Comparison of ENCODE assay signal across 16 cellular contexts in genomic region chr4:7652451-7652871, GRCh38.
A peak's percentile ranks its signal among the peaks of the same experiment; 100 is the strongest.
DNase-seq lines count a peak whose midpoint lies in the region; ATAC-seq and TF ChIP-seq lines count a peak whose summit lies in the region.
"Had no signal": no experiment of that assay in that cellular context is flagged by ENCODE, and none has a peak within 500 bp of the region (broad histone marks: within the 10 kb centered on the region; RNA-seq: fewer than 3 reads in every experiment).

No MANE protein-coding gene starts in this region.

- in situ Hi-C loops in mammary epithelial cell (cut with MboI; ENCODE audit: low sequenced_read_pairs in 2 of 2): no loop called here

- H3K27me3 ChIP-seq in mammary epithelial cell (ENCODE audit: insufficient read depth, low read length): no peaks in the 10 kb centered on the region
- peaks cover 11% of the 10 kb centered on the region for H3K27me3 ChIP-seq in lower lobe of right lung (ENCODE audit: low read depth)
- H3K27me3 ChIP-seq in SK-N-SH (ENCODE audit: insufficient read depth): no peaks in the 10 kb centered on the region

- peak overlapping the region; percentile 58 for H3K4me3 Mint-ChIP-seq in type B pancreatic cell
- H3K4me3 Mint-ChIP-seq: activated naive CD4-positive, alpha-beta T cell treated with anti-CD3 and anti-CD28 coated beads, Interleukin-2, amount 10 ng/mL, durations not matched to agents 7 days and 5 days had no signal

- no peak for TF ChIP-seq EP300 in SK-N-SH (IDR thresholded peaks at IDR 0.05; ENCODE audit: borderline replicate concordance in 1 of 2, low read depth in 1 of 2, low read length in 1 of 2)

- peak overlapping the region; percentile 94 for H3K27ac Mint-ChIP-seq in type B pancreatic cell
- H3K27ac Mint-ChIP-seq: activated naive CD4-positive, alpha-beta T cell treated with anti-CD3 and anti-CD28 coated beads, Interleukin-2, amount 10 ng/mL, durations not matched to agents 7 days and 5 days; T-helper 17 cell had no signal

- peaks cover 6% of the 10 kb centered on the region for H3K27me3 Mint-ChIP-seq in type B pancreatic cell

- peaks cover 43% of the 10 kb centered on the region for H3K4me1 Mint-ChIP-seq in type B pancreatic cell (ENCODE audit: unreplicated experiment)

- H3K36me3 Mint-ChIP-seq in type B pancreatic cell: no peaks in the 10 kb centered on the region
- H3K36me3 Mint-ChIP-seq: activated naive CD4-positive, alpha-beta T cell treated with anti-CD3 and anti-CD28 coated beads, Interleukin-2, amount 10 ng/mL, durations not matched to agents 7 days and 5 days had no signal

- intact Hi-C loops in mammary epithelial cell (cut with micrococcal nuclease) (loop anchor here (5.0 kb wide), 3 partner anchors 105 to 460 kb away; partner anchors contain the start of gene SORCS2), lower lobe of right lung (cut with DNase I) (no loop called here)

- H3K9me3 Mint-ChIP-seq in type B pancreatic cell: no peaks in the 10 kb centered on the region
- H3K9me3 Mint-ChIP-seq: activated naive CD4-positive, alpha-beta T cell treated with anti-CD3 and anti-CD28 coated beads, Interleukin-2, amount 10 ng/mL, durations not matched to agents 7 days and 5 days had no signal

- H3K9ac ChIP-seq in mammary epithelial cell (ENCODE audit: insufficient read depth, low read length) (peak overlapping the region; percentile 51), SK-N-SH (no peak overlapping the region)

- H3F3A ChIP-seq in SK-N-SH (replicated peaks; ENCODE audit: insufficient read depth): peaks cover 6% of the 10 kb centered on the region

- no peak for ATAC-seq in lower lobe of right lung
- ATAC-seq in HG02588 (IDR thresholded peaks at IDR 0.05; ENCODE audit: unreplicated experiment): no peak
- ATAC-seq: activated CD4-positive, CD25-positive, alpha-beta regulatory T cell treated with anti-CD3 and anti-CD28 coated beads, Interleukin-2, amount 50 U/mL, for 24 hours; T-helper 17 cell had no signal

- WGBS in mammary epithelial cell (ENCODE audit: low coverage, missing lambda C conversion rate): 52% methylated on average over 6 of the region's 8 CpGs
- WGBS in SK-N-SH (ENCODE audit: low lambda C conversion rate): 100% methylated on average over 1 of the region's 8 CpGs

- DNase-seq in stimulated activated CD8-positive, alpha-beta memory T cell treated with anti-CD3 and anti-CD28 coated beads, Interleukin-12 subunit alpha, Interleukin-12 subunit beta, amount 100 ng/mL, for 1 hour (ENCODE audit: low read depth): peak; percentile 6
- DNase-seq in stimulated activated CD8-positive, alpha-beta memory T cell treated with anti-CD3 and anti-CD28 coated beads, Interleukin-4, amount 100 ng/mL, for 48 hours: no peak
- DNase-seq in mammary epithelial cell (no peak), lower lobe of right lung (peak; percentile 43), type B pancreatic cell (ENCODE audit: extremely low spot score, unreplicated experiment) (no peak), SK-N-SH (no peak), GM10266 (ENCODE audit: extremely low spot score) (no peak)
- DNase-seq: activated naive CD4-positive, alpha-beta T cell treated with anti-CD3 and anti-CD28 coated beads, Interleukin-2, amount 10 ng/mL, durations not matched to agents 7 days and 5 days; EL; head of caudate nucleus; NCI-H1694 treated with DMSO at 0.1 percent for 48 hours; NCI-H2227 treated with DMSO at 0.1 percent for 48 hours; SHP77 treated with DMSO at 0.1 percent for 48 hours; T-helper 17 cell had no signal

- dilution Hi-C loops in mammary epithelial cell (cut with HindIII; ENCODE audit: low sequenced_read_pairs): no loop called here

- H3K4me2 ChIP-seq in mammary epithelial cell (ENCODE audit: insufficient read depth, low read depth, low read length) (peak overlapping the region; percentile 40), SK-N-SH (no peak overlapping the region)

- CTCF ChIA-PET in mammary epithelial cell (lab: Charles Lee; ENCODE audit: low non-redundant PET) (no interaction called here), SK-N-SH (lab: Yijun Ruan, JAX) (interaction anchor here (1.2 kb wide), 1 partner anchor 317 kb away, joined by 3 read pairs; no protein-coding TSS in a partner anchor)

- H4K20me1 ChIP-seq in mammary epithelial cell (ENCODE audit: insufficient read depth, low read length) (no peaks in the 10 kb centered on the region), SK-N-SH (ENCODE audit: insufficient read depth) (no peaks in the 10 kb centered on the region)

- TF ChIP-seq RAD21 in SK-N-SH (IDR thresholded peaks at IDR 0.05; ENCODE audit: low read length): no peak

- H3K9me3 ChIP-seq in mammary epithelial cell (replicated peaks; ENCODE audit: insufficient read depth, low read length) (no peaks in the 10 kb centered on the region), lower lobe of right lung (no peaks in the 10 kb centered on the region), SK-N-SH (no peaks in the 10 kb centered on the region)

- H3K27ac ChIP-seq in mammary epithelial cell (ENCODE audit: insufficient read depth, low read depth, low read length) (peak overlapping the region; percentile 97), lower lobe of right lung (no peak overlapping the region), SK-N-SH (ENCODE audit: low read depth in 2 of 2, low read length in 1 of 2) (no peak overlapping the region)

- TF ChIP-seq CTCF in mammary epithelial cell (conservative IDR thresholded peaks at IDR 0.05 in 1 of 2, IDR thresholded peaks at IDR 0.05 in 1 of 2; ENCODE audit: extremely low read depth in 1 of 2, insufficient read depth in 1 of 2, low read depth in 1 of 2, low read length in 2 of 2): no peak
- no peak for TF ChIP-seq CTCF in lower lobe of right lung (IDR thresholded peaks at IDR 0.05)
- TF ChIP-seq CTCF in type B pancreatic cell (conservative IDR thresholded peaks at IDR 0.05): no peak
- TF ChIP-seq CTCF in SK-N-SH (IDR thresholded peaks at IDR 0.05): no peak
- TF ChIP-seq CTCF in GM10266 (IDR thresholded peaks at IDR 0.05; ENCODE audit: control insufficient read depth, insufficient read depth, low read depth, missing control alignments): no peak

- POLR2A ChIA-PET in SK-N-SH (lab: Yijun Ruan, JAX): no interaction called here

- H3K79me2 ChIP-seq in mammary epithelial cell (ENCODE audit: insufficient read depth, low read length) (no peaks in the 10 kb centered on the region), SK-N-SH (ENCODE audit: insufficient read depth) (no peaks in the 10 kb centered on the region)

- H3K4me3 ChIP-seq in mammary epithelial cell (replicated peaks in 1 of 3; ENCODE audit: insufficient read depth in 1 of 3, low read depth in 2 of 3, low read length in 3 of 3) (no peak overlapping the region), lower lobe of right lung (no peak overlapping the region), SK-N-SH (ENCODE audit: low read depth in 2 of 2, low read length in 1 of 2) (no peak overlapping the region)

- peaks cover 51% of the 10 kb centered on the region for H3K4me1 ChIP-seq in mammary epithelial cell (ENCODE audit: insufficient read depth, low read length)
- H3K4me1 ChIP-seq in lower lobe of right lung: peaks cover 29% of the 10 kb centered on the region
- peaks cover 34 to 35% of the 10 kb centered on the region in 2 experiments; a peak in 3 of 4 replicates for H3K4me1 ChIP-seq in SK-N-SH (ENCODE audit: control insufficient read depth in 1 of 2, insufficient read depth in 2 of 2, low read depth in 1 of 2, low read length in 1 of 2)

- no TSS peak for BruUV-seq in mammary epithelial cell (replicated peaks; lab: Mats Ljungman, UMichigan)

- H3K36me3 ChIP-seq in mammary epithelial cell (ENCODE audit: insufficient read depth, low read length): no peaks in the 10 kb centered on the region
- H3K36me3 ChIP-seq in lower lobe of right lung: no peaks in the 10 kb centered on the region
- no peaks in the 10 kb centered on the region for H3K36me3 ChIP-seq in SK-N-SH (replicated peaks in 1 of 2; ENCODE audit: control insufficient read depth in 1 of 2, insufficient read depth in 2 of 2, low read length in 1 of 2)

- peak overlapping the region; percentile 66 for H2AFZ ChIP-seq in mammary epithelial cell (ENCODE audit: low read depth, low read length)
- H2AFZ ChIP-seq in SK-N-SH (ENCODE audit: low read depth): no peak overlapping the region

- H3K9me2 ChIP-seq in SK-N-SH: no peaks in the 10 kb centered on the region

TF ChIP-seq in SK-N-SH, 30 proteins besides CTCF, POLR2A, EP300 and RAD21 (continues in another document):
- no peak for TF ChIP-seq EZH2phosphoT487 (IDR thresholded peaks at IDR 0.05; ENCODE audit: borderline replicate concordance, low read depth)
- TF ChIP-seq TAF1 (IDR thresholded peaks at IDR 0.05; ENCODE audit: borderline replicate concordance, low read depth, low read length): no peak
- TF ChIP-seq NFIC (IDR thresholded peaks at IDR 0.05; ENCODE audit: borderline replicate concordance): no peak
- TF ChIP-seq, protein P1, sequence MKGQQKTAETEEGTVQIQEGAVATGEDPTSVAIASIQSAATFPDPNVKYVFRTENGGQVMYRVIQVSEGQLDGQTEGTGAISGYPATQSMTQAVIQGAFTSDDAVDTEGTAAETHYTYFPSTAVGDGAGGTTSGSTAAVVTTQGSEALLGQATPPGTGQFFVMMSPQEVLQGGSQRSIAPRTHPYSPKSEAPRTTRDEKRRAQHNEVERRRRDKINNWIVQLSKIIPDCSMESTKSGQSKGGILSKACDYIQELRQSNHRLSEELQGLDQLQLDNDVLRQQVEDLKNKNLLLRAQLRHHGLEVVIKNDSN (IDR thresholded peaks at IDR 0.05; ENCODE audit: borderline replicate concordance, low read depth): no peak
- no peak for TF ChIP-seq FOXM1 (IDR thresholded peaks at IDR 0.05; ENCODE audit: low read depth)
- TF ChIP-seq JUND (IDR thresholded peaks at IDR 0.05): no peak
- no peak for TF ChIP-seq IRF3 (IDR thresholded peaks at IDR 0.05; ENCODE audit: low read depth, low read length)
- TF ChIP-seq TEAD4 (IDR thresholded peaks at IDR 0.05; ENCODE audit: borderline replicate concordance, insufficient read depth): no peak
- TF ChIP-seq GABPA (IDR thresholded peaks at IDR 0.05; ENCODE audit: low read depth): no peak
- TF ChIP-seq POLR2AphosphoS5 (IDR thresholded peaks at IDR 0.05; ENCODE audit: low read depth, low read length): no peak
- TF ChIP-seq TCF12 (IDR thresholded peaks at IDR 0.05): no peak
- TF ChIP-seq RCOR1 (IDR thresholded peaks at IDR 0.05; ENCODE audit: low read length): no peak
- no peak for TF ChIP-seq GATA2 (CRISPR knock-in tag; IDR thresholded peaks at IDR 0.05)

Comparison
In these comparisons a context has a peak if more than half of its experiments do, and no peak if none do; other contexts are left out.
1. DNase-seq: peak in stimulated activated CD8-positive, alpha-beta memory T cell treated with anti-CD3 and anti-CD28 coated beads, Interleukin-12 subunit alpha, Interleukin-12 subunit beta, amount 100 ng/mL, for 1 hour (single experiment) and lower lobe of right lung (single experiment); none in stimulated activated CD8-positive, alpha-beta memory T cell treated with anti-CD3 and anti-CD28 coated beads, Interleukin-4, amount 100 ng/mL, for 48 hours (single experiment), mammary epithelial cell (single experiment), type B pancreatic cell (single experiment), SK-N-SH (single experiment) and GM10266 (single experiment).